8 cellular contexts compared by ENCODE assay signal in genomic region chr7:26664735-26665420, GRCh38.
DNase-seq lines count a peak whose midpoint lies in the region; ATAC-seq and TF ChIP-seq lines count a peak whose summit lies in the region.

No MANE protein-coding gene starts in this region.

- no peak for TF ChIP-seq POLR2A in HCT116 (IDR thresholded peaks at IDR 0.05; ENCODE audit: borderline replicate concordance, extremely low read depth, insufficient read depth, insufficient read length)

- POLR2A ChIA-PET in HCT116 (lab: Charles Lee): interaction anchor here (0.7 kb wide), 1 partner anchor 449 kb away, joined by 3 read pairs; no protein-coding TSS in a partner anchor

- no peak for TF ChIP-seq RAD21 in HCT116 (IDR thresholded peaks at IDR 0.05; ENCODE audit: low read depth)

- RAD21 ChIA-PET in HCT116 (lab: Charles Lee; ENCODE audit: low non-redundant PET in 1 of 2, low total read pairs in 2 of 2, uncharacterized antibody in 2 of 2, unreplicated experiment in 2 of 2): interaction anchor here in 1 of 2 experiments (1.3 kb wide), 1 partner anchor 295 kb away, joined by 4 read pairs; no protein-coding TSS in a partner anchor

- ATAC-seq in HCT116: no peak
- peak; percentile 80 for ATAC-seq in left lobe of liver
- no peak for ATAC-seq in GM19455 (IDR thresholded peaks at IDR 0.05; ENCODE audit: unreplicated experiment)
- ATAC-seq in GM19452 (IDR thresholded peaks at IDR 0.05; ENCODE audit: unreplicated experiment): no peak
- no peak for ATAC-seq in GM21515 (IDR thresholded peaks at IDR 0.05; ENCODE audit: unreplicated experiment)

- no peak overlapping the region for H3K4me3 ChIP-seq in BLaER1
- no peak overlapping the region for H3K4me3 ChIP-seq in HCT116 (replicated peaks in 1 of 2; ENCODE audit: low read depth in 1 of 2, low read length in 2 of 2)

- CTCF ChIA-PET in HCT116 (lab: Charles Lee): interaction anchor here (0.8 to 8.0 kb wide), 3 partner anchors 267 to 772 kb away, joined by 3 to 232 read pairs (median 6); no protein-coding TSS in a partner anchor

- H3K4me2 ChIP-seq in BLaER1 (peak overlapping the region; percentile 33), HCT116 (ENCODE audit: low read length) (no peak overlapping the region)

- peaks cover 11% of the 10 kb centered on the region for H3K4me1 ChIP-seq in BLaER1
- H3K4me1 ChIP-seq in HCT116 (ENCODE audit: control insufficient read depth in 1 of 2, insufficient read depth in 2 of 2, low read length in 2 of 2): 0 out of 4 replicates have a peak, but pooled peaks cover 0 to 2% of the 10 kb centered on the region in 2 experiments

- no peak for DNase-seq in HCT116 (ENCODE audit: low read depth, low spot score)
- DNase-seq in activated CD4-positive, alpha-beta T cell treated with anti-CD3 and anti-CD28 coated beads, Interleukin-2, amount 50 U/mL, for 48 hours: peak; percentile 4 to 20
- peak; percentile 59 for DNase-seq in left lobe of liver (ENCODE audit: low spot score)
- no peak for DNase-seq in cardiac septum (ENCODE audit: low spot score)

- H3K79me2 ChIP-seq in HCT116 (ENCODE audit: insufficient read depth, low read length): no peaks in the 10 kb centered on the region

- no peak for TF ChIP-seq CTCF in HCT116 (IDR thresholded peaks at IDR 0.05 in 2 of 3, conservative IDR thresholded peaks at IDR 0.05 in 1 of 3; ENCODE audit: borderline replicate concordance in 1 of 3, insufficient read depth in 1 of 3, low read depth in 2 of 3, low read length in 2 of 3)

- H3K9ac ChIP-seq in BLaER1: no peak overlapping the region
- H3K9ac ChIP-seq in HCT116 (ENCODE audit: low read length): no peak overlapping the region

- no TSS peak for BruUV-seq in HCT116 (replicated peaks; lab: Mats Ljungman, UMichigan)

- intact Hi-C loops in HCT116 (cut with micrococcal nuclease) (loop anchor here (5.0 to 10.0 kb wide), 4 partner anchors 163 to 573 kb away; partner anchors contain the start of genes CBX3 and HNRNPA2B1), cardiac septum (cut with DNase I) (loop anchor here (5.0 to 10.0 kb wide), 2 partner anchors 580 to 773 kb away; no protein-coding TSS in a partner anchor)

- H3K27ac ChIP-seq in BLaER1 (no peak overlapping the region), HCT116 (ENCODE audit: low read depth, low read length) (no peak overlapping the region)

- no peaks in the 10 kb centered on the region for H3K9me2 ChIP-seq in HCT116 (ENCODE audit: insufficient read depth)

- H3K27me3 ChIP-seq in BLaER1 (no peaks in the 10 kb centered on the region), HCT116 (ENCODE audit: insufficient read depth, low read length) (no peaks in the 10 kb centered on the region)

- H3K9me3 ChIP-seq in BLaER1: no peaks in the 10 kb centered on the region
- H3K9me3 ChIP-seq in HCT116 (ENCODE audit: control insufficient read depth in 1 of 2, insufficient read depth in 1 of 2, low read depth in 1 of 2, low read length in 2 of 2): no peaks in the 10 kb centered on the region

- H3K36me3 ChIP-seq in BLaER1: no peaks in the 10 kb centered on the region
- no peaks in the 10 kb centered on the region for H3K36me3 ChIP-seq in HCT116 (ENCODE audit: control insufficient read depth in 1 of 2, insufficient read depth in 2 of 2, low read length in 2 of 2)

- no peaks in the 10 kb centered on the region for H4K20me1 ChIP-seq in BLaER1
- H4K20me1 ChIP-seq in HCT116 (ENCODE audit: insufficient read depth): no peaks in the 10 kb centered on the region

- no peak overlapping the region for H2AFZ ChIP-seq in HCT116 (ENCODE audit: low read depth, low read length, poor library complexity, severe bottlenecking)

TF ChIP-seq in HCT116, 20 proteins besides CTCF, POLR2A, EP300 and RAD21:
- 0 out of 2 replicates have a peak, but pooled peaks have one; percentile 34 for TF ChIP-seq CEBPB (IDR thresholded peaks at IDR 0.05; ENCODE audit: low read depth)
- no peak for TF ChIP-seq SP1 (IDR thresholded peaks at IDR 0.05; ENCODE audit: low read depth)

Comparison
In these comparisons a context has a peak if more than half of its experiments do, and no peak if none do; other contexts are left out.
1. DNase-seq: peak in activated CD4-positive, alpha-beta T cell treated with anti-CD3 and anti-CD28 coated beads, Interleukin-2, amount 50 U/mL, for 48 hours (2 of 2) and left lobe of liver (single experiment); none in HCT116 (single experiment) and cardiac septum (single experiment).